Comparison of ENCODE assay signal across 16 cellular contexts in genomic region chr1:183898001-183898396, GRCh38.
A peak's percentile ranks its signal among the peaks of the same experiment; 100 is the strongest.
DNase-seq lines count a peak whose midpoint lies in the region; ATAC-seq and FAIRE-seq lines count a peak whose summit lies in the region.
"Had no signal": no experiment of that assay in that cellular context is flagged by ENCODE, and none has a peak within 500 bp of the region (broad histone marks: within the 10 kb centered on the region; RNA-seq: fewer than 3 reads in every experiment).

No MANE protein-coding gene starts in this region.

- H3K27ac ChIP-seq in mesendoderm (ENCODE audit: low read depth, low read length) (no peak overlapping the region), caudate nucleus (ENCODE audit: low read depth, low read length) (no peak overlapping the region)
- H3K27ac ChIP-seq: GM23248, thoracic aorta had no signal

- no peak overlapping the region for H2BK15ac ChIP-seq in mesendoderm (replicated peaks; ENCODE audit: low read depth)

- no peak for DNase-seq in GM18507 (ENCODE audit: extremely low spot score, insufficient read length, low read depth)
- DNase-seq in mesendoderm = peak; percentile 20
- DNase-seq in stimulated activated CD4-positive, alpha-beta T cell treated with anti-CD3 and anti-CD28 coated beads, Interleukin-4, amount 100 ng/mL, for 1 hour = no peak
- no peak for DNase-seq in 8988T
- DNase-seq in caudate nucleus (lab: John Stamatoyannopoulos, UW) = no peak
- DNase-seq in NCI-H226 = no peak
- DNase-seq: anterior cingulate cortex; GDM1; GM23248; hippocampal formation; NCI-H187; stimulated activated CD4-positive, alpha-beta T cell treated with anti-CD3 and anti-CD28 coated beads, Interleukin-4, amount 100 ng/mL, for 4 hours had no signal

- H3K18ac ChIP-seq in mesendoderm (ENCODE audit: low read length) = no peak overlapping the region

- no peak overlapping the region for H4K5ac ChIP-seq in mesendoderm (ENCODE audit: low read length)

- no peak overlapping the region for H4K8ac ChIP-seq in mesendoderm (ENCODE audit: low read depth, low read length)

- no peaks in the 10 kb centered on the region for H3K36me3 ChIP-seq in mesendoderm (ENCODE audit: control insufficient read depth, insufficient read depth, low read length)

- H2AK5ac ChIP-seq in mesendoderm (ENCODE audit: low read length) = no peak overlapping the region

- peak; percentile 72 for FAIRE-seq in GM18507 (lab: Jason Lieb, UNC)
- FAIRE-seq: RCC 7860 had no signal

- ATAC-seq in GM21723 (IDR thresholded peaks at IDR 0.05; ENCODE audit: unreplicated experiment) (peak; percentile 20), HG03280 (IDR thresholded peaks at IDR 0.05; ENCODE audit: unreplicated experiment) (peak; percentile 26)

- H3K9ac ChIP-seq in mesendoderm (ENCODE audit: low read length) = no peak overlapping the region
- H3K9ac ChIP-seq: GM23248 had no signal

- H3K4me3 ChIP-seq in mesendoderm (ENCODE audit: low read length) = no peak overlapping the region
- H3K4me3 ChIP-seq: GM23248, thoracic aorta had no signal

- no peaks in the 10 kb centered on the region for H3K27me3 ChIP-seq in mesendoderm (ENCODE audit: insufficient read depth, low read length, poor library complexity)

- no peak overlapping the region for H2BK120ac ChIP-seq in mesendoderm (ENCODE audit: low read depth, low read length)

- no peak overlapping the region for H3K23ac ChIP-seq in mesendoderm (ENCODE audit: low read length)

- H3K4me1 ChIP-seq in mesendoderm (ENCODE audit: control insufficient read depth, low read depth, low read length) = no peaks in the 10 kb centered on the region

- no CpG with 5 or more reads among the region's 2 CpGs for WGBS in mesendoderm (ENCODE audit: extremely low coverage, insufficient coverage, low lambda C conversion rate)

- no peak overlapping the region for H3K56ac ChIP-seq in mesendoderm (ENCODE audit: low read length)

- H3K4ac ChIP-seq in mesendoderm (ENCODE audit: low read depth, low read length) = no peak overlapping the region

- no peaks in the 10 kb centered on the region for H3K79me1 ChIP-seq in mesendoderm (ENCODE audit: low read length)

- H3K4me2 ChIP-seq in mesendoderm (ENCODE audit: low read length) = no peak overlapping the region

- no peak overlapping the region for H2BK5ac ChIP-seq in mesendoderm (ENCODE audit: low read length)

- H3K79me2 ChIP-seq in mesendoderm (ENCODE audit: control insufficient read depth, insufficient read depth, low read length) = no peaks in the 10 kb centered on the region
